Comparison of ENCODE assay signal across 25 cellular contexts in the genomic region with DNA sequence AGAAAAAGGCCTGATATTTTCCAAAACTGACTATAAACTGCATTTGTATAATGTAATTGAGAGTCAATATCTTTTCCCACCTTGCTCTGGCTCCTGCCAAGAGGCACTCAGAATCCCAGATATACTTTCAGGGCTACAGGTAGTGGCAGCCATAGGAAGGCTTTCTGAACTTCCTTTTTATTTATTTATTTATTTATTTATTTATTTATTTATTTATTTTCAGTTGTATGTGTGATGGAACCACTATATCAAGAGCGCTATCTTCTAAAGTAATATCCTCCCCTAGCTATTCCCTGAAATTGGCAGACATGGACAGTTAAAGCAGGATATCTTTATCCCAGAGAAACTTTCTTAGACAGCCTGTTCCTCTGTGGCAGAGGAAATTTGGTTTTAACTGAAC.
"Had no signal": no experiment of that assay in that cellular context is flagged by ENCODE, and none has a peak within 500 bp of the region (broad histone marks: within the 10 kb centered on the region; RNA-seq: fewer than 3 reads in every experiment).

No MANE protein-coding gene starts in this region.

- H3K27ac Mint-ChIP-seq: dendritic cell treated with granulocyte-macrophage colony-stimulating factor and Interleukin-4, amounts not matched to agents 40 ng/mL and 50 ng/mL, for 4 days; effector memory CD8-positive, alpha-beta T cell; endodermal cell; mesothelial cell of epicardium had no signal

- H3K27me3 Mint-ChIP-seq: dendritic cell treated with granulocyte-macrophage colony-stimulating factor and Interleukin-4, amounts not matched to agents 40 ng/mL and 50 ng/mL, for 4 days; effector memory CD8-positive, alpha-beta T cell had no signal

- ATAC-seq: effector memory CD8-positive, alpha-beta T cell; foreskin keratinocyte; gastroesophageal sphincter; heart right ventricle; left cardiac atrium; left lung; left ventricle myocardium superior; lower lobe of right lung; mucosa of descending colon had no signal

- H3K4me3 Mint-ChIP-seq: dendritic cell treated with granulocyte-macrophage colony-stimulating factor and Interleukin-4, amounts not matched to agents 40 ng/mL and 50 ng/mL, for 4 days; effector memory CD8-positive, alpha-beta T cell; endodermal cell; mesothelial cell of epicardium had no signal

- H3K4me1 Mint-ChIP-seq: mesothelial cell of epicardium had no signal

- H3K9me3 ChIP-seq: colonic mucosa, esophagus muscularis mucosa, gastroesophageal sphincter, heart right ventricle, left lung, lower lobe of right lung, mucosa of descending colon had no signal

- H3K27me3 ChIP-seq: colonic mucosa, esophagus muscularis mucosa, foreskin keratinocyte, gastroesophageal sphincter, heart right ventricle, left lung had no signal

- H3K4me1 ChIP-seq: colonic mucosa, esophagus muscularis mucosa, foreskin keratinocyte, gastroesophageal sphincter, heart right ventricle, left lung, lower lobe of right lung had no signal

- H3K36me3 Mint-ChIP-seq: mesothelial cell of epicardium had no signal

- H3K27ac ChIP-seq: colonic mucosa, esophagus muscularis mucosa, foreskin keratinocyte, gastroesophageal sphincter, heart right ventricle, left lung, lower lobe of right lung had no signal

- DNase-seq: colonic mucosa; cortex of kidney; effector CD8-positive, alpha-beta T cell; effector memory CD8-positive, alpha-beta T cell; endodermal cell; foreskin keratinocyte; glutamatergic neuron; head of caudate nucleus; heart right ventricle; hippocampal formation; left cardiac atrium; left lung; left ventricle myocardium superior; lower lobe of right lung; mesenchymal stem cell; mucosa of descending colon had no signal

- H3K36me3 ChIP-seq: colonic mucosa, esophagus muscularis mucosa, gastroesophageal sphincter, heart right ventricle, left lung, lower lobe of right lung had no signal

- H3K4me3 ChIP-seq: colonic mucosa, esophagus muscularis mucosa, gastroesophageal sphincter, heart right ventricle, left lung, lower lobe of right lung, mucosa of descending colon had no signal

- FAIRE-seq: endometrium, endothelial cell of umbilical vein, frontal cortex, islet of Langerhans, keratinocyte had no signal
